In genomic region chr1:165143437-165144065, GRCh38 we compare ENCODE assay signal across 8 cellular contexts.
DNase-seq lines count a peak whose midpoint lies in the region; ATAC-seq and TF ChIP-seq lines count a peak whose summit lies in the region.

No MANE protein-coding gene starts in this region.

- H3K36me3 ChIP-seq in endodermal cell (ENCODE audit: control insufficient read depth, insufficient read depth, low read length), result no peaks in the 10 kb centered on the region

- H3K9ac ChIP-seq in endodermal cell (ENCODE audit: extremely low read depth, low read length, poor library complexity, severe bottlenecking), result no peak overlapping the region

- no peaks in the 10 kb centered on the region for H3K9me3 ChIP-seq in endodermal cell (ENCODE audit: control insufficient read depth, low read length)

- H3K27ac Mint-ChIP-seq in endodermal cell, result no peak overlapping the region

- no peak overlapping the region for H3K4me3 Mint-ChIP-seq in endodermal cell

- H3K27ac ChIP-seq in 22Rv1, result no peak overlapping the region
- no peak overlapping the region for H3K27ac ChIP-seq in endodermal cell (ENCODE audit: low read depth, low read length)

- no peak overlapping the region for H3K4me3 ChIP-seq in endodermal cell (ENCODE audit: low read length)

- H3K4me1 Mint-ChIP-seq in endodermal cell, result no peaks in the 10 kb centered on the region

- no peaks in the 10 kb centered on the region for H3K9me3 Mint-ChIP-seq in endodermal cell

- no peaks in the 10 kb centered on the region for H3K4me1 ChIP-seq in endodermal cell (ENCODE audit: control insufficient read depth, insufficient read depth, low read length)

- peaks cover 72% of the 10 kb centered on the region for H3K27me3 Mint-ChIP-seq in endodermal cell (ENCODE audit: insufficient read depth)

- no peaks in the 10 kb centered on the region for H3K36me3 Mint-ChIP-seq in endodermal cell (ENCODE audit: low read depth)

- peak; percentile 98 for TF ChIP-seq CTCF in 22Rv1 (IDR thresholded peaks at IDR 0.05)
- TF ChIP-seq CTCF in endodermal cell (conservative IDR thresholded peaks at IDR 0.05), result peak; percentile 89

- H3K27me3 ChIP-seq in endodermal cell (ENCODE audit: control insufficient read depth, insufficient read depth, low read length, poor library complexity, severe bottlenecking), result peaks cover 52% of the 10 kb centered on the region

- WGBS in endodermal cell (ENCODE audit: insufficient coverage in 1 of 2, insufficient read length in 1 of 2), 2 experiments, result 73 to 92% methylated on average over 3 to 4 of the region's 4 CpGs

- ATAC-seq in HG02840 (IDR thresholded peaks at IDR 0.05; ENCODE audit: low FRiP score, unreplicated experiment) (no peak), GM21447 (IDR thresholded peaks at IDR 0.05; ENCODE audit: unreplicated experiment) (no peak)

- DNase-seq in GM03348 (ENCODE audit: low spot score), result peak; percentile 19
- DNase-seq in OCI-M1 (lab: John Stamatoyannopoulos, UW), result peak; percentile 59
- DNase-seq in endodermal cell, result peak; percentile 82
- DNase-seq in stimulated activated CD4-positive, alpha-beta T cell treated with anti-CD3 and anti-CD28 coated beads, Interleukin-2, amount 100 ng/mL, for 48 hours, result peak; percentile 17 to 36
- DNase-seq in retina, result no peak
